In the genomic region with DNA sequence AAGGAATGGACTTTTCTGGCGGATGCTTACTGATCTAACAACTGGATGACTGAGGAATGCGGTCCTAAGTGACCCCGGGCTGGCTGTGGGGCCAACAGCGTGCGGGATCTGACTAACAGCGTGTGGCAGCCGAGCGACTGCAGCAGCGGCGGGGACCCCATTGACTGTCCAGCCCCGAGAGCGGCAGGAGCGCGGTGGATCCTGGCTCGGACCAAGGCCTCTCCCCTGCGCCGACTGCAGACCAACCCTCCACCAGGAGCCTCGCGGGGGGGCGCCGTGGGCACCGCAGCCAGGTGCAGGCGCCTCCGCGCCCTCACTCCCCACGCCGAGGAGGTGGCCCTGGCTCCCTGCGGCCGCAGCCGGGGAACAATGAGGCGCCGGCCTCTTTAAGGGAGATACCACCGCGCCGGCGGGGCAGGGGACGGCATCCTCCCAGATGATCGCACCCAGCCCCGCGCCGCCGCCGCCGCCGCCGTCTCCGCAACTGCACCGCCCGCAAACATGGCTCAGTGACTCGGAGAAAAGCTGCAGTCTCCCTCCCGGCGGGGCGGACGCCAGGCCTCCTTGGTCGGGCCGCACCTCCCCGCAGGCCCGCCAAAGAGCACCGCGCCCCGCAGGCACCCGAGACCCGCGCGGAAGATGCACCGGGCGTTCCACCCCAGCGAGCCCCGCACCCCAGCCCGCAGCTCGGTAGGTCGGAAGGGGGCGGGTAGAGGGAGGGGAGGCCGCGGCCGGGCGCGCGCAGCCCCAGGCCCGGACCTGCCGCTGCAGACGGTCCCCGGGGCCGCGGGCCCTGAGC, we compare ENCODE assay signal across 1 cellular context.
TF ChIP-seq lines count a peak whose summit lies in the region.

No MANE protein-coding gene starts in this region.

TF ChIP-seq in HepG2, 621 proteins besides CTCF, POLR2A, EP300 and RAD21 (continued from another document and continues in another):
- TF ChIP-seq, protein P1, sequence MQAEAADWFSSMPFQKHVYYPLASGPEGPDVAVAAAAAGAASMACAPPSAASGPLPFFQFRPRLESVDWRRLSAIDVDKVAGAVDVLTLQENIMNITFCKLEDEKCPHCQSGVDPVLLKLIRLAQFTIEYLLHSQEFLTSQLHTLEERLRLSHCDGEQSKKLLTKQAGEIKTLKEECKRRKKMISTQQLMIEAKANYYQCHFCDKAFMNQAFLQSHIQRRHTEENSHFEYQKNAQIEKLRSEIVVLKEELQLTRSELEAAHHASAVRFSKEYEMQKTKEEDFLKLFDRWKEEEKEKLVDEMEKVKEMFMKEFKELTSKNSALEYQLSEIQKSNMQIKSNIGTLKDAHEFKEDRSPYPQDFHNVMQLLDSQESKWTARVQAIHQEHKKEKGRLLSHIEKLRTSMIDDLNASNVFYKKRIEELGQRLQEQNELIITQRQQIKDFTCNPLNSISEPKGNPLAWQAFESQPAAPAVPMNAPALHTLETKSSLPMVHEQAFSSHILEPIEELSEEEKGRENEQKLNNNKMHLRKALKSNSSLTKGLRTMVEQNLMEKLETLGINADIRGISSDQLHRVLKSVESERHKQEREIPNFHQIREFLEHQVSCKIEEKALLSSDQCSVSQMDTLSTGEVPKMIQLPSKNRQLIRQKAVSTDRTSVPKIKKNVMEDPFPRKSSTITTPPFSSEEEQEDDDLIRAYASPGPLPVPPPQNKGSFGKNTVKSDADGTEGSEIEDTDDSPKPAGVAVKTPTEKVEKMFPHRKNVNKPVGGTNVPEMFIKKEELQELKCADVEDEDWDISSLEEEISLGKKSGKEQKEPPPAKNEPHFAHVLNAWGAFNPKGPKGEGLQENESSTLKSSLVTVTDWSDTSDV (CRISPR knock-in tag; IDR thresholded peaks at IDR 0.05): no peak
- TF ChIP-seq ONECUT2 (CRISPR knock-in tag; IDR thresholded peaks at IDR 0.05): no peak
- TF ChIP-seq NFE2L1 (CRISPR knock-in tag; IDR thresholded peaks at IDR 0.05; ENCODE audit: borderline replicate concordance): no peak; the same call in 1 of the 2 replicates
- TF ChIP-seq, protein P2, sequence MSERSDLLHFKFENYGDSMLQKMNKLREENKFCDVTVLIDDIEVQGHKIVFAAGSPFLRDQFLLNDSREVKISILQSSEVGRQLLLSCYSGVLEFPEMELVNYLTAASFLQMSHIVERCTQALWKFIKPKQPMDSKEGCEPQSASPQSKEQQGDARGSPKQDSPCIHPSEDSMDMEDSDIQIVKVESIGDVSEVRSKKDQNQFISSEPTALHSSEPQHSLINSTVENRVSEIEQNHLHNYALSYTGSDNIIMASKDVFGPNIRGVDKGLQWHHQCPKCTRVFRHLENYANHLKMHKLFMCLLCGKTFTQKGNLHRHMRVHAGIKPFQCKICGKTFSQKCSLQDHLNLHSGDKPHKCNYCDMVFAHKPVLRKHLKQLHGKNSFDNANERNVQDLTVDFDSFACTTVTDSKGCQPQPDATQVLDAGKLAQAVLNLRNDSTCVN (CRISPR knock-in tag; IDR thresholded peaks at IDR 0.05; ENCODE audit: borderline replicate concordance): no peak
- TF ChIP-seq RAD51 (IDR thresholded peaks at IDR 0.05; ENCODE audit: borderline replicate concordance): no peak
- no peak for TF ChIP-seq SETDB1 (CRISPR knock-in tag; IDR thresholded peaks at IDR 0.05; ENCODE audit: borderline replicate concordance)
- TF ChIP-seq ZBTB7A (CRISPR knock-in tag; IDR thresholded peaks at IDR 0.05): no peak
- TF ChIP-seq, protein P3, sequence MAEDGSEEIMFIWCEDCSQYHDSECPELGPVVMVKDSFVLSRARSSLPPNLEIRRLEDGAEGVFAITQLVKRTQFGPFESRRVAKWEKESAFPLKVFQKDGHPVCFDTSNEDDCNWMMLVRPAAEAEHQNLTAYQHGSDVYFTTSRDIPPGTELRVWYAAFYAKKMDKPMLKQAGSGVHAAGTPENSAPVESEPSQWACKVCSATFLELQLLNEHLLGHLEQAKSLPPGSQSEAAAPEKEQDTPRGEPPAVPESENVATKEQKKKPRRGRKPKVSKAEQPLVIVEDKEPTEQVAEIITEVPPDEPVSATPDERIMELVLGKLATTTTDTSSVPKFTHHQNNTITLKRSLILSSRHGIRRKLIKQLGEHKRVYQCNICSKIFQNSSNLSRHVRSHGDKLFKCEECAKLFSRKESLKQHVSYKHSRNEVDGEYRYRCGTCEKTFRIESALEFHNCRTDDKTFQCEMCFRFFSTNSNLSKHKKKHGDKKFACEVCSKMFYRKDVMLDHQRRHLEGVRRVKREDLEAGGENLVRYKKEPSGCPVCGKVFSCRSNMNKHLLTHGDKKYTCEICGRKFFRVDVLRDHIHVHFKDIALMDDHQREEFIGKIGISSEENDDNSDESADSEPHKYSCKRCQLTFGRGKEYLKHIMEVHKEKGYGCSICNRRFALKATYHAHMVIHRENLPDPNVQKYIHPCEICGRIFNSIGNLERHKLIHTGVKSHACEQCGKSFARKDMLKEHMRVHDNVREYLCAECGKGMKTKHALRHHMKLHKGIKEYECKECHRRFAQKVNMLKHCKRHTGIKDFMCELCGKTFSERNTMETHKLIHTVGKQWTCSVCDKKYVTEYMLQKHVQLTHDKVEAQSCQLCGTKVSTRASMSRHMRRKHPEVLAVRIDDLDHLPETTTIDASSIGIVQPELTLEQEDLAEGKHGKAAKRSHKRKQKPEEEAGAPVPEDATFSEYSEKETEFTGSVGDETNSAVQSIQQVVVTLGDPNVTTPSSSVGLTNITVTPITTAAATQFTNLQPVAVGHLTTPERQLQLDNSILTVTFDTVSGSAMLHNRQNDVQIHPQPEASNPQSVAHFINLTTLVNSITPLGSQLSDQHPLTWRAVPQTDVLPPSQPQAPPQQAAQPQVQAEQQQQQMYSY (CRISPR knock-in tag; IDR thresholded peaks at IDR 0.05): 0 out of 2 replicates have a peak, but pooled peaks have one; percentile 17
- TF ChIP-seq GTF2F1 (IDR thresholded peaks at IDR 0.05; ENCODE audit: low read length): no peak
- no peak for TF ChIP-seq SMYD3 (CRISPR knock-in tag; IDR thresholded peaks at IDR 0.05)
- no peak for TF ChIP-seq HMGA1 (CRISPR knock-in tag; conservative IDR thresholded peaks at IDR 0.05)
- TF ChIP-seq ZNF816 (CRISPR knock-in tag; IDR thresholded peaks at IDR 0.05; ENCODE audit: borderline replicate concordance): no peak
- 0 out of 2 replicates have a peak, but pooled peaks have one; percentile 62 for TF ChIP-seq ZNF552 (CRISPR knock-in tag; IDR thresholded peaks at IDR 0.05; ENCODE audit: borderline replicate concordance)
- TF ChIP-seq TBL1XR1 (IDR thresholded peaks at IDR 0.05; ENCODE audit: borderline replicate concordance, low read length, partially characterized antibody): no peak
- TF ChIP-seq JUN (CRISPR knock-in tag; IDR thresholded peaks at IDR 0.05): no peak
- TF ChIP-seq, protein P4, sequence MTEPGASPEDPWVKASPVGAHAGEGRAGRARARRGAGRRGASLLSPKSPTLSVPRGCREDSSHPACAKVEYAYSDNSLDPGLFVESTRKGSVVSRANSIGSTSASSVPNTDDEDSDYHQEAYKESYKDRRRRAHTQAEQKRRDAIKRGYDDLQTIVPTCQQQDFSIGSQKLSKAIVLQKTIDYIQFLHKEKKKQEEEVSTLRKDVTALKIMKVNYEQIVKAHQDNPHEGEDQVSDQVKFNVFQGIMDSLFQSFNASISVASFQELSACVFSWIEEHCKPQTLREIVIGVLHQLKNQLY (CRISPR knock-in tag; IDR thresholded peaks at IDR 0.05): no peak
- TF ChIP-seq ZNF839 (CRISPR knock-in tag; IDR thresholded peaks at IDR 0.05; ENCODE audit: borderline replicate concordance): no peak; the same call in 1 of the 2 replicates
- no peak for TF ChIP-seq ZNF556 (CRISPR knock-in tag; IDR thresholded peaks at IDR 0.05; ENCODE audit: borderline replicate concordance)
- no peak for TF ChIP-seq MTA3 (CRISPR knock-in tag; IDR thresholded peaks at IDR 0.05)
- no peak for TF ChIP-seq FLYWCH1 (CRISPR knock-in tag; IDR thresholded peaks at IDR 0.05)
- TF ChIP-seq SALL1 (CRISPR knock-in tag; IDR thresholded peaks at IDR 0.05): peak; percentile 56
- TF ChIP-seq RARG (CRISPR knock-in tag; IDR thresholded peaks at IDR 0.05; ENCODE audit: low read depth): no peak; the same call in 1 of the 2 replicates
- peak; percentile 30; the same call in 1 of the 2 replicates for TF ChIP-seq ZNF451 (CRISPR knock-in tag; IDR thresholded peaks at IDR 0.05)
- no peak for TF ChIP-seq ZBTB3 (CRISPR knock-in tag; IDR thresholded peaks at IDR 0.05; ENCODE audit: borderline replicate concordance, low read depth)
- TF ChIP-seq, protein P5, sequence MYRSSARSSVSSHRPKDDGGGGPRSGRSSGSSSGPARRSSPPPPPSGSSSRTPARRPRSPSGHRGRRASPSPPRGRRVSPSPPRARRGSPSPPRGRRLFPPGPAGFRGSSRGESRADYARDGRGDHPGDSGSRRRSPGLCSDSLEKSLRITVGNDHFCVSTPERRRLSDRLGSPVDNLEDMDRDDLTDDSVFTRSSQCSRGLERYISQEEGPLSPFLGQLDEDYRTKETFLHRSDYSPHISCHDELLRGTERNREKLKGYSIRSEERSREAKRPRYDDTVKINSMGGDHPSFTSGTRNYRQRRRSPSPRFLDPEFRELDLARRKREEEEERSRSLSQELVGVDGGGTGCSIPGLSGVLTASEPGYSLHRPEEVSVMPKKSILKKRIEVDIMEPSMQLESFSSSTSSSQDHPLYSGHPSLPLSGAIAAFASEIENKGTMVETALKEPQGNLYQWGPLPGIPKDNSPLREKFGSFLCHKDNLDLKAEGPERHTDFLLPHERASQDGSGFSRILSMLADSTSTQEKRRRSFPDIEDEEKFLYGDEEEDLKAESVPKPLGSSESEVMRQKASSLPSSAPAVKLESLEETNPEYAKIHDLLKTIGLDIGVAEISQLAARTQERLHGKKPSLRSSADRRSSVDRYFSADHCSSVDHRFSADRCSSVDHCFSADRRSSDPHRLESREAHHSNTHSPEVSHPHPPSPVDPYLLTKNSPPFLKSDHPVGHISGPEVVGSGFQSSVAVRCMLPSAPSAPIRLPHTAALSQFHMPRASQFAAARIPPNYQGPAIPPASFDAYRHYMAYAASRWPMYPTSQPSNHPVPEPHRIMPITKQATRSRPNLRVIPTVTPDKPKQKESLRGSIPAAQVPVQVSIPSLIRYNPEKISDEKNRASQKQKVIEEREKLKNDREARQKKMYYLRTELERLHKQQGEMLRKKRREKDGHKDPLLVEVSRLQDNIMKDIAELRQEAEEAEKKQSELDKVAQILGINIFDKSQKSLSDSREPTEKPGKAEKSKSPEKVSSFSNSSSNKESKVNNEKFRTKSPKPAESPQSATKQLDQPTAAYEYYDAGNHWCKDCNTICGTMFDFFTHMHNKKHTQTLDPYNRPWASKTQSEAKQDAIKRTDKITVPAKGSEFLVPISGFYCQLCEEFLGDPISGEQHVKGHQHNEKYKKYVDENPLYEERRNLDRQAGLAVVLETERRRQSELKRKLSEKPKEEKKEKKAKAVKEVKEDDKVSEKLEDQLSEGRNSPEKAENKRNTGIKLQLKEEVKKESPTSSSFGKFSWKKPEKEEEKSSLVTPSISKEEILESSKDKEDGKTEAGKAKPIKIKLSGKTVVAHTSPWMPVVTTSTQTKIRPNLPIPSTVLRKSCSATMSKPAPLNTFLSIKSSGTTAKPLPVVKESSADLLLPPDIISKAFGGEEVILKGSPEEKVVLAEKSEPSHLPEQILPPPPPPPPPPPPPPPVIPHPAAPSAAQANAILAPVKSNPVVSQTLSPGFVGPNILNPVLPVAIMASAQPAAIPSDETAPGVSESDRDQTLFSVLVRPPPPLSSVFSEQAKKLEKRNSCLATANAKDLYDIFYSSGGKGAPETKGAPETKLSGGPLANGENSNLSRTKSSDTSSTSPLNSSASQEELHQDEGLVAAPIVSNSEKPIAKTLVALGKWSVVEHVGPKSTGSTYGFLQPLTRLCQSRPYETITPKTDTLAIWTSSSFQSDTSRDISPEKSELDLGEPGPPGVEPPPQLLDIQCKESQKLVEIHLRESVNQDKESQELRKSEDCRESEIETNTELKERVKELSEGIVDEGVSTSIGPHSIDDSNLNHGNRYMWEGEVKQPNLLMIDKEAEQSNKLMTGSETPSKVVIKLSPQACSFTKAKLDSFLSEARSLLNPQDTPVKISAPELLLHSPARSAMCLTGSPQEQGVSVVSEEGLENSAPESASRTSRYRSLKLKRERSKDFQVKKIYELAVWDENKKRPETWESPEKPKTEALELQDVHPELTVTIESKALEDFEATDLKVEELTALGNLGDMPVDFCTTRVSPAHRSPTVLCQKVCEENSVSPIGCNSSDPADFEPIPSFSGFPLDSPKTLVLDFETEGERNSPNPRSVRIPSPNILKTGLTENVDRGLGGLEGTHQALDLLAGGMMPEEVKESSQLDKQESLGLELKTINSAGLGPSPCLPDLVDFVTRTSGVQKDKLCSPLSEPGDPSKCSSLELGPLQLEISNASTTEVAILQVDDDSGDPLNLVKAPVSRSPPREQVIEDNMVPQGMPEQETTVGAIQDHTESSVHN (CRISPR knock-in tag; IDR thresholded peaks at IDR 0.05): no peak
- TF ChIP-seq MEIS1 (CRISPR knock-in tag; IDR thresholded peaks at IDR 0.05; ENCODE audit: borderline replicate concordance): no peak
- TF ChIP-seq ZNF672 (CRISPR knock-in tag; IDR thresholded peaks at IDR 0.05): no peak
- TF ChIP-seq, protein P6, sequence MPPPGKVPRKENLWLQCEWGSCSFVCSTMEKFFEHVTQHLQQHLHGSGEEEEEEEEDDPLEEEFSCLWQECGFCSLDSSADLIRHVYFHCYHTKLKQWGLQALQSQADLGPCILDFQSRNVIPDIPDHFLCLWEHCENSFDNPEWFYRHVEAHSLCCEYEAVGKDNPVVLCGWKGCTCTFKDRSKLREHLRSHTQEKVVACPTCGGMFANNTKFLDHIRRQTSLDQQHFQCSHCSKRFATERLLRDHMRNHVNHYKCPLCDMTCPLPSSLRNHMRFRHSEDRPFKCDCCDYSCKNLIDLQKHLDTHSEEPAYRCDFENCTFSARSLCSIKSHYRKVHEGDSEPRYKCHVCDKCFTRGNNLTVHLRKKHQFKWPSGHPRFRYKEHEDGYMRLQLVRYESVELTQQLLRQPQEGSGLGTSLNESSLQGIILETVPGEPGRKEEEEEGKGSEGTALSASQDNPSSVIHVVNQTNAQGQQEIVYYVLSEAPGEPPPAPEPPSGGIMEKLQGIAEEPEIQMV (CRISPR knock-in tag; IDR thresholded peaks at IDR 0.05; ENCODE audit: low read depth): no peak
- no peak for TF ChIP-seq MIXL1 (CRISPR knock-in tag; IDR thresholded peaks at IDR 0.05)
- TF ChIP-seq, protein P7, sequence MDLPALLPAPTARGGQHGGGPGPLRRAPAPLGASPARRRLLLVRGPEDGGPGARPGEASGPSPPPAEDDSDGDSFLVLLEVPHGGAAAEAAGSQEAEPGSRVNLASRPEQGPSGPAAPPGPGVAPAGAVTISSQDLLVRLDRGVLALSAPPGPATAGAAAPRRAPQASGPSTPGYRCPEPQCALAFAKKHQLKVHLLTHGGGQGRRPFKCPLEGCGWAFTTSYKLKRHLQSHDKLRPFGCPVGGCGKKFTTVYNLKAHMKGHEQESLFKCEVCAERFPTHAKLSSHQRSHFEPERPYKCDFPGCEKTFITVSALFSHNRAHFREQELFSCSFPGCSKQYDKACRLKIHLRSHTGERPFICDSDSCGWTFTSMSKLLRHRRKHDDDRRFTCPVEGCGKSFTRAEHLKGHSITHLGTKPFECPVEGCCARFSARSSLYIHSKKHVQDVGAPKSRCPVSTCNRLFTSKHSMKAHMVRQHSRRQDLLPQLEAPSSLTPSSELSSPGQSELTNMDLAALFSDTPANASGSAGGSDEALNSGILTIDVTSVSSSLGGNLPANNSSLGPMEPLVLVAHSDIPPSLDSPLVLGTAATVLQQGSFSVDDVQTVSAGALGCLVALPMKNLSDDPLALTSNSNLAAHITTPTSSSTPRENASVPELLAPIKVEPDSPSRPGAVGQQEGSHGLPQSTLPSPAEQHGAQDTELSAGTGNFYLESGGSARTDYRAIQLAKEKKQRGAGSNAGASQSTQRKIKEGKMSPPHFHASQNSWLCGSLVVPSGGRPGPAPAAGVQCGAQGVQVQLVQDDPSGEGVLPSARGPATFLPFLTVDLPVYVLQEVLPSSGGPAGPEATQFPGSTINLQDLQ (CRISPR knock-in tag; IDR thresholded peaks at IDR 0.05): no peak
- TF ChIP-seq ZNF83 (CRISPR knock-in tag; IDR thresholded peaks at IDR 0.05; ENCODE audit: borderline replicate concordance): no peak
- no peak for TF ChIP-seq NR2F2 (IDR thresholded peaks at IDR 0.05; ENCODE audit: borderline replicate concordance, low read depth)
- no peak for TF ChIP-seq TEAD3 (CRISPR knock-in tag; optimal IDR thresholded peaks at IDR 0.05; ENCODE audit: borderline replicate concordance)
- no peak for TF ChIP-seq CHCHD3 (CRISPR knock-in tag; IDR thresholded peaks at IDR 0.05)
- TF ChIP-seq DMAP1 (CRISPR knock-in tag; IDR thresholded peaks at IDR 0.05): no peak; the same call in 1 of the 2 replicates
- no peak for TF ChIP-seq SUZ12 (IDR thresholded peaks at IDR 0.05; ENCODE audit: low read depth, low read length)
